8 cellular contexts compared by ENCODE assay signal in the genomic region with DNA sequence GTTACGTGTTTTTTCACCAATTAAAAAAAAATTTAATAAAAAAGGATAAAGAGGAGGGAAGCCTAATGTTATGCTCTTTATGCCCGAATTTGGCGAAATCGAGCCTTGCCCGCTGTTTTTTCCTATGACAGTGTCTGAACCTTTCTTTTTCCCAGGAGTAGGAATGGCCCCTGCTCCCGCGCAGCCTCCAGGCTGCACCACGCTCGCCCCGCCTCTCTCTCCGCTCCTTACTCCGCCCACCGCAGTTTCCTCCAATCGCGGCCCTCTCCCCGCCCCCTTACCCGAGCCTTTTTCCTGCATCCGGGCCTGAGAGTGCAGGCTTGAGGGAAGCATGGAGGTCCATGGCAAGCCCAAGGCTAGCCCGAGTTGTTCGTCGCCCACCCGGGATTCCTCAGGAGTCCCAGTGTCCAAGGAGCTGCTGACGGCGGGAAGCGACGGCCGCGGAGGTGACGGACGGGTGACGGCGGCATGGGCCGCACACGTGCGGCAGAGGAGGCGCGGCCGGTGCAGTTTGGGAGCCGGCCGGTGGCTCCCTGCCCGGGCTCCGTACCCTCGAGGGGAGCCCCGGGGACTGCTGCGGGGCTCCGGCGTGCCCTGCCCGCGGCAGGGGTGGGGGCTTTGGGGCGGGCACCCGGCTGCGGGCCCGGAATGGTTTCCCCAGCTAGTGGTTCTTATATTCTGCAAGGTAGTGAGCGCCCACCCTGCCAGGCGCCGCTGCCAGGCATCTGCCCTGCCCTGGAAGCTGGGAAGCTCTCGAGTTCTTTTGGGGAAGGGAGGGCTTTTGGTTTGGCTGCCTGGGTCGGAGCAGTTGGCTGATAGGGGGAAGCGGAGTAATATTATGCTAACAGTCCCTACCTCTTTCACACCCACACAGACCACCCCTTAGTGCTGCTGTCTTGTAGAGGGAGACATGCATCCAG. TPM values are rescaled to one million over a fixed set of nuclear protein-coding genes. Genes with fewer than 3 reads are reported as not detected.
DNase-seq lines count a peak whose midpoint lies in the region; ATAC-seq, FAIRE-seq and TF ChIP-seq lines count a peak whose summit lies in the region.

A gene with protein sequence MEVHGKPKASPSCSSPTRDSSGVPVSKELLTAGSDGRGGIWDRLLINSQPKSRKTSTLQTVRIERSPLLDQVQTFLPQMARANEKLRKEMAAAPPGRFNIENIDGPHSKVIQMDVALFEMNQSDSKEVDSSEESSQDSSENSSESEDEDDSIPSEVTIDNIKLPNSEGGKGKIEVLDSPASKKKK (plus strand): TSS at position 295 of the 920 bp plus-strand sequence. CDS start 37 bp downstream, at position 332.

- no peaks in the 10 kb centered on the region for H3K9me3 ChIP-seq in BE2C
- no peaks in the 10 kb centered on the region for H3K9me3 ChIP-seq in colonic mucosa

- no peaks in the 10 kb centered on the region for H3K27me3 ChIP-seq in BE2C
- H3K27me3 ChIP-seq in colonic mucosa = no peaks in the 10 kb centered on the region

- FAIRE-seq in GM19239 (lab: Jason Lieb, UNC) = peak; percentile 92

- DNase-seq in BE2C (peak; percentile 96), GM19239 (ENCODE audit: insufficient read length, low spot score) (peak; percentile 76), NCI-H524 (lab: John Stamatoyannopoulos, UW) (peak; percentile 86), colonic mucosa (peak; percentile 97), left colon (peak; percentile 94 to 95)
- DNase-seq in activated CD4-positive, alpha-beta T cell treated with anti-CD3 and anti-CD28 coated beads for 4 hours = peak; percentile 81 to 88
- DNase-seq in stimulated activated CD4-positive, alpha-beta T cell treated with anti-CD3 and anti-CD28 coated beads, Interleukin-1b, Interleukin-23, amount 100 ng/mL, for 4 hours (ENCODE audit: low read depth in 2 of 2) = peak; percentile 75 to 80

- TF ChIP-seq CTCF in BE2C (IDR thresholded peaks at IDR 0.05; ENCODE audit: low read depth, low read length) (no peak), colonic mucosa (IDR thresholded peaks at IDR 0.05) (no peak)

- H3K36me3 ChIP-seq in BE2C (peaks cover 3% of the 10 kb centered on the region), colonic mucosa (no peaks in the 10 kb centered on the region)

- H3K9ac ChIP-seq in colonic mucosa (ENCODE audit: low read depth in 2 of 2, low read length in 2 of 2) = peak within 1 kb of the TSS; percentile 41 to 73

- intact Hi-C loops in colonic mucosa (cut with DNase I) = no loop called here
- intact Hi-C loops in left colon (cut with DNase I, micrococcal nuclease) = no loop called here

- peak within 1 kb of the TSS; percentile 64 for H3K27ac ChIP-seq in colonic mucosa

- H3K4me3 ChIP-seq in BE2C (ENCODE audit: low read depth, low read length) (peak within 1 kb of the TSS; percentile 81), colonic mucosa (peak within 1 kb of the TSS; percentile 97)

- ATAC-seq in HG03442 (IDR thresholded peaks at IDR 0.05; ENCODE audit: unreplicated experiment) (peak; percentile 94), left colon (peak; percentile 99)

- H3K4me1 ChIP-seq in BE2C (peaks cover 6% of the 10 kb centered on the region; the same call in 1 of the 2 replicates), colonic mucosa (peaks cover 3% of the 10 kb centered on the region)

RNA-seq across cellular contexts. Expression of the gene that starts here (rescaled TPM):
- 11.0 TPM for polyA plus RNA-seq in BE2C (2012; ENCODE audit: insufficient read depth, insufficient read length, low read depth)
- 10 to 100 TPM in 1 of 2 donors, 1 to 10 TPM in 1; 8.7 to 15.3 TPM for total RNA-seq in colonic mucosa
- 10 to 100 TPM; 14.8 to 15.0 TPM for total RNA-seq in left colon

Comparison
In these comparisons a context has a peak if more than half of its experiments do, and no peak if none do; other contexts are left out.
1. Peak in every context shown above with its lines: DNase-seq, ATAC-seq, H3K4me3 ChIP-seq and H3K27ac ChIP-seq.